Comparison of ENCODE assay signal across 1 cellular context in the genomic region with DNA sequence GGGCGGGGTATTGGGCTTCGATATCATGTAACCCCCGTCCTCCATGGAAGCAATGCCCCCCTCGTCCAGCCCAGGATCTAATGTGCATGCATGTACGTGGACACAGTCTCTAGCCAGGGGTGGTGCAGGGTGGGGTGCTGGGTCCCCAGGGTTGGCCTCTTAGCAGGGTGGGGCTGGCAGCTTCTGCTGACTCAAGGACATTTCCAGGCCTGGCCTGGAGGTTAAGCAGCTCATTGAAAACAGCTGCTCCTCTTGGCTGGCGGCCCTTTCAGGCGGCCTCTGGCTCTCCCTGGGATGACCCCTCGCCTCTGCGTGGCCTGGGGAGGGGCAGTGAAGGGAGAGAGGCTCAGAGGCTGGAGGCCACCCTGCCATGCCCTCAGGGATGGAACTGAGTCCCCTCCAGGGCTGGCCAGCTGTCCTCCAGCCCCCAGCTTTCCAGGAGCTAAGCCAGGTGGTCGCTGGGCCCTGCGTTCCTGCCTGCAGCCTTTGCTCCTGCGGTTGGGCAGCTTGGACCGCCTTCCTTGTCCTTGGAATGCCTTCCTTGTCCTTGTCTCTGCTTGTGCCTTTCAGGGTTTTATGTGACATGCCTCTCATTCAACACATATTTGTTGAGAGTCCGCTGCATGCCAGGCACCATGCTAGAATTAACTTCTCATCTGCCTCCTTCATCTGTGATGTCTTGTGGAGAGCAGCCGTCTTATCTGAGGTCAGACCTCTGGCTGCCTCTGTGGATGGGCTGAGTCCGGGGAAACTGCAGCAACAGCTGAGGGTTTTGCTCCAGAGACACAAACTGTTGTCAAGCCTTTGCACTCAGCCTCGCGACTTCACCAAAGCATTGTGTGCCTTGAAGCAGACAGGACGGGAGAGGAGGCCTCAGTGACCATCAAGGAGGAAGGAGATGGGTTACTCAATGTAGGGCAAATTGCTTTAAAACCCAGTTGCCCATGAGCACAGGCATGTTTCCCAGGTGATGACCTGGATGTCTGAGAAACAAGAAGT.
TF ChIP-seq lines count a peak whose summit lies in the region.

No MANE protein-coding gene starts in this region.

TF ChIP-seq in K562, 482 proteins besides CTCF, POLR2A, EP300 and RAD21 (continued from another document):
- TF ChIP-seq KDM5B (IDR thresholded peaks at IDR 0.05; ENCODE audit: insufficient replicate concordance, low read depth, low read length): no peak
- no peak for TF ChIP-seq ZNF140 (CRISPR knock-in tag; IDR thresholded peaks at IDR 0.05)
- no peak for TF ChIP-seq FOXK2 (conservative IDR thresholded peaks at IDR 0.05 in 1 of 2, IDR thresholded peaks at IDR 0.05 in 1 of 2; ENCODE audit: low read depth in 2 of 2)
- no peak for TF ChIP-seq ZEB2 (IDR thresholded peaks at IDR 0.05)
- TF ChIP-seq, protein P1, sequence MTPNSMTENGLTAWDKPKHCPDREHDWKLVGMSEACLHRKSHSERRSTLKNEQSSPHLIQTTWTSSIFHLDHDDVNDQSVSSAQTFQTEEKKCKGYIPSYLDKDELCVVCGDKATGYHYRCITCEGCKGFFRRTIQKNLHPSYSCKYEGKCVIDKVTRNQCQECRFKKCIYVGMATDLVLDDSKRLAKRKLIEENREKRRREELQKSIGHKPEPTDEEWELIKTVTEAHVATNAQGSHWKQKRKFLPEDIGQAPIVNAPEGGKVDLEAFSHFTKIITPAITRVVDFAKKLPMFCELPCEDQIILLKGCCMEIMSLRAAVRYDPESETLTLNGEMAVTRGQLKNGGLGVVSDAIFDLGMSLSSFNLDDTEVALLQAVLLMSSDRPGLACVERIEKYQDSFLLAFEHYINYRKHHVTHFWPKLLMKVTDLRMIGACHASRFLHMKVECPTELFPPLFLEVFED (CRISPR knock-in tag; conservative IDR thresholded peaks at IDR 0.05): no peak
- TF ChIP-seq BRD9 (IDR thresholded peaks at IDR 0.05; ENCODE audit: low read depth, partially characterized antibody): no peak
- TF ChIP-seq, protein P2, sequence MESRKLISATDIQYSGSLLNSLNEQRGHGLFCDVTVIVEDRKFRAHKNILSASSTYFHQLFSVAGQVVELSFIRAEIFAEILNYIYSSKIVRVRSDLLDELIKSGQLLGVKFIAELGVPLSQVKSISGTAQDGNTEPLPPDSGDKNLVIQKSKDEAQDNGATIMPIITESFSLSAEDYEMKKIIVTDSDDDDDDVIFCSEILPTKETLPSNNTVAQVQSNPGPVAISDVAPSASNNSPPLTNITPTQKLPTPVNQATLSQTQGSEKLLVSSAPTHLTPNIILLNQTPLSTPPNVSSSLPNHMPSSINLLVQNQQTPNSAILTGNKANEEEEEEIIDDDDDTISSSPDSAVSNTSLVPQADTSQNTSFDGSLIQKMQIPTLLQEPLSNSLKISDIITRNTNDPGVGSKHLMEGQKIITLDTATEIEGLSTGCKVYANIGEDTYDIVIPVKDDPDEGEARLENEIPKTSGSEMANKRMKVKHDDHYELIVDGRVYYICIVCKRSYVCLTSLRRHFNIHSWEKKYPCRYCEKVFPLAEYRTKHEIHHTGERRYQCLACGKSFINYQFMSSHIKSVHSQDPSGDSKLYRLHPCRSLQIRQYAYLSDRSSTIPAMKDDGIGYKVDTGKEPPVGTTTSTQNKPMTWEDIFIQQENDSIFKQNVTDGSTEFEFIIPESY (CRISPR knock-in tag; IDR thresholded peaks at IDR 0.05): no peak
- peak; percentile 52 for TF ChIP-seq ZNF316 (IDR thresholded peaks at IDR 0.05)
- TF ChIP-seq ELF4 (CRISPR knock-in tag; IDR thresholded peaks at IDR 0.05): no peak
- TF ChIP-seq COPS2 (conservative IDR thresholded peaks at IDR 0.05): no peak
- TF ChIP-seq PTBP1 (IDR thresholded peaks at IDR 0.05; ENCODE audit: low read depth, low read length): no peak
- peak; percentile 43 for TF ChIP-seq NFIC (IDR thresholded peaks at IDR 0.05)
- no peak for TF ChIP-seq STAG1 (CRISPR knock-in tag; IDR thresholded peaks at IDR 0.05; ENCODE audit: borderline replicate concordance)
- TF ChIP-seq, protein P3, sequence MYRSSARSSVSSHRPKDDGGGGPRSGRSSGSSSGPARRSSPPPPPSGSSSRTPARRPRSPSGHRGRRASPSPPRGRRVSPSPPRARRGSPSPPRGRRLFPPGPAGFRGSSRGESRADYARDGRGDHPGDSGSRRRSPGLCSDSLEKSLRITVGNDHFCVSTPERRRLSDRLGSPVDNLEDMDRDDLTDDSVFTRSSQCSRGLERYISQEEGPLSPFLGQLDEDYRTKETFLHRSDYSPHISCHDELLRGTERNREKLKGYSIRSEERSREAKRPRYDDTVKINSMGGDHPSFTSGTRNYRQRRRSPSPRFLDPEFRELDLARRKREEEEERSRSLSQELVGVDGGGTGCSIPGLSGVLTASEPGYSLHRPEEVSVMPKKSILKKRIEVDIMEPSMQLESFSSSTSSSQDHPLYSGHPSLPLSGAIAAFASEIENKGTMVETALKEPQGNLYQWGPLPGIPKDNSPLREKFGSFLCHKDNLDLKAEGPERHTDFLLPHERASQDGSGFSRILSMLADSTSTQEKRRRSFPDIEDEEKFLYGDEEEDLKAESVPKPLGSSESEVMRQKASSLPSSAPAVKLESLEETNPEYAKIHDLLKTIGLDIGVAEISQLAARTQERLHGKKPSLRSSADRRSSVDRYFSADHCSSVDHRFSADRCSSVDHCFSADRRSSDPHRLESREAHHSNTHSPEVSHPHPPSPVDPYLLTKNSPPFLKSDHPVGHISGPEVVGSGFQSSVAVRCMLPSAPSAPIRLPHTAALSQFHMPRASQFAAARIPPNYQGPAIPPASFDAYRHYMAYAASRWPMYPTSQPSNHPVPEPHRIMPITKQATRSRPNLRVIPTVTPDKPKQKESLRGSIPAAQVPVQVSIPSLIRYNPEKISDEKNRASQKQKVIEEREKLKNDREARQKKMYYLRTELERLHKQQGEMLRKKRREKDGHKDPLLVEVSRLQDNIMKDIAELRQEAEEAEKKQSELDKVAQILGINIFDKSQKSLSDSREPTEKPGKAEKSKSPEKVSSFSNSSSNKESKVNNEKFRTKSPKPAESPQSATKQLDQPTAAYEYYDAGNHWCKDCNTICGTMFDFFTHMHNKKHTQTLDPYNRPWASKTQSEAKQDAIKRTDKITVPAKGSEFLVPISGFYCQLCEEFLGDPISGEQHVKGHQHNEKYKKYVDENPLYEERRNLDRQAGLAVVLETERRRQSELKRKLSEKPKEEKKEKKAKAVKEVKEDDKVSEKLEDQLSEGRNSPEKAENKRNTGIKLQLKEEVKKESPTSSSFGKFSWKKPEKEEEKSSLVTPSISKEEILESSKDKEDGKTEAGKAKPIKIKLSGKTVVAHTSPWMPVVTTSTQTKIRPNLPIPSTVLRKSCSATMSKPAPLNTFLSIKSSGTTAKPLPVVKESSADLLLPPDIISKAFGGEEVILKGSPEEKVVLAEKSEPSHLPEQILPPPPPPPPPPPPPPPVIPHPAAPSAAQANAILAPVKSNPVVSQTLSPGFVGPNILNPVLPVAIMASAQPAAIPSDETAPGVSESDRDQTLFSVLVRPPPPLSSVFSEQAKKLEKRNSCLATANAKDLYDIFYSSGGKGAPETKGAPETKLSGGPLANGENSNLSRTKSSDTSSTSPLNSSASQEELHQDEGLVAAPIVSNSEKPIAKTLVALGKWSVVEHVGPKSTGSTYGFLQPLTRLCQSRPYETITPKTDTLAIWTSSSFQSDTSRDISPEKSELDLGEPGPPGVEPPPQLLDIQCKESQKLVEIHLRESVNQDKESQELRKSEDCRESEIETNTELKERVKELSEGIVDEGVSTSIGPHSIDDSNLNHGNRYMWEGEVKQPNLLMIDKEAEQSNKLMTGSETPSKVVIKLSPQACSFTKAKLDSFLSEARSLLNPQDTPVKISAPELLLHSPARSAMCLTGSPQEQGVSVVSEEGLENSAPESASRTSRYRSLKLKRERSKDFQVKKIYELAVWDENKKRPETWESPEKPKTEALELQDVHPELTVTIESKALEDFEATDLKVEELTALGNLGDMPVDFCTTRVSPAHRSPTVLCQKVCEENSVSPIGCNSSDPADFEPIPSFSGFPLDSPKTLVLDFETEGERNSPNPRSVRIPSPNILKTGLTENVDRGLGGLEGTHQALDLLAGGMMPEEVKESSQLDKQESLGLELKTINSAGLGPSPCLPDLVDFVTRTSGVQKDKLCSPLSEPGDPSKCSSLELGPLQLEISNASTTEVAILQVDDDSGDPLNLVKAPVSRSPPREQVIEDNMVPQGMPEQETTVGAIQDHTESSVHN (IDR thresholded peaks at IDR 0.05; ENCODE audit: borderline replicate concordance in 1 of 2, low read depth in 1 of 2): no peak
- TF ChIP-seq RFX1 (IDR thresholded peaks at IDR 0.05): no peak
- TF ChIP-seq, protein P4, sequence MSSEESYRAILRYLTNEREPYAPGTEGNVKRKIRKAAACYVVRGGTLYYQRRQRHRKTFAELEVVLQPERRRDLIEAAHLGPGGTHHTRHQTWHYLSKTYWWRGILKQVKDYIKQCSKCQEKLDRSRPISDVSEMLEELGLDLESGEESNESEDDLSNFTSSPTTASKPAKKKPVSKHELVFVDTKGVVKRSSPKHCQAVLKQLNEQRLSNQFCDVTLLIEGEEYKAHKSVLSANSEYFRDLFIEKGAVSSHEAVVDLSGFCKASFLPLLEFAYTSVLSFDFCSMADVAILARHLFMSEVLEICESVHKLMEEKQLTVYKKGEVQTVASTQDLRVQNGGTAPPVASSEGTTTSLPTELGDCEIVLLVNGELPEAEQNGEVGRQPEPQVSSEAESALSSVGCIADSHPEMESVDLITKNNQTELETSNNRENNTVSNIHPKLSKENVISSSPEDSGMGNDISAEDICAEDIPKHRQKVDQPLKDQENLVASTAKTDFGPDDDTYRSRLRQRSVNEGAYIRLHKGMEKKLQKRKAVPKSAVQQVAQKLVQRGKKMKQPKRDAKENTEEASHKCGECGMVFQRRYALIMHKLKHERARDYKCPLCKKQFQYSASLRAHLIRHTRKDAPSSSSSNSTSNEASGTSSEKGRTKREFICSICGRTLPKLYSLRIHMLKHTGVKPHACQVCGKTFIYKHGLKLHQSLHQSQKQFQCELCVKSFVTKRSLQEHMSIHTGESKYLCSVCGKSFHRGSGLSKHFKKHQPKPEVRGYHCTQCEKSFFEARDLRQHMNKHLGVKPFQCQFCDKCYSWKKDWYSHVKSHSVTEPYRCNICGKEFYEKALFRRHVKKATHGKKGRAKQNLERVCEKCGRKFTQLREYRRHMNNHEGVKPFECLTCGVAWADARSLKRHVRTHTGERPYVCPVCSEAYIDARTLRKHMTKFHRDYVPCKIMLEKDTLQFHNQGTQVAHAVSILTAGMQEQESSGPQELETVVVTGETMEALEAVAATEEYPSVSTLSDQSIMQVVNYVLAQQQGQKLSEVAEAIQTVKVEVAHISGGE (CRISPR knock-in tag; IDR thresholded peaks at IDR 0.05): no peak
- TF ChIP-seq CHD2 (IDR thresholded peaks at IDR 0.05; ENCODE audit: low read depth, low read length): no peak
- TF ChIP-seq, protein P5, sequence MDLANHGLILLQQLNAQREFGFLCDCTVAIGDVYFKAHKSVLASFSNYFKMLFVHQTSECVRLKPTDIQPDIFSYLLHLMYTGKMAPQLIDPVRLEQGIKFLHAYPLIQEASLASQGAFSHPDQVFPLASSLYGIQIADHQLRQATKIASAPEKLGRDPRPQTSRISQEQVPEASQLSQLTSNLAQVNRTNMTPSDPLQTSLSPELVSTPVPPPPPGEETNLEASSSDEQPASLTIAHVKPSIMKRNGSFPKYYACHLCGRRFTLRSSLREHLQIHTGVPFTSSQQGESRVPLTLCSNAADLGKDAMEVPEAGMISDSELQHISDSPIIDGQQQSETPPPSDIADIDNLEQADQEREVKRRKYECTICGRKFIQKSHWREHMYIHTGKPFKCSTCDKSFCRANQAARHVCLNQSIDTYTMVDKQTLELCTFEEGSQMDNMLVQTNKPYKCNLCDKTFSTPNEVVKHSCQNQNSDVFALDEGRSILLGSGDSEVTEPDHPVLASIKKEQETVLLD (IDR thresholded peaks at IDR 0.05): no peak
